1 cellular context compared by ENCODE assay signal in the genomic region with DNA sequence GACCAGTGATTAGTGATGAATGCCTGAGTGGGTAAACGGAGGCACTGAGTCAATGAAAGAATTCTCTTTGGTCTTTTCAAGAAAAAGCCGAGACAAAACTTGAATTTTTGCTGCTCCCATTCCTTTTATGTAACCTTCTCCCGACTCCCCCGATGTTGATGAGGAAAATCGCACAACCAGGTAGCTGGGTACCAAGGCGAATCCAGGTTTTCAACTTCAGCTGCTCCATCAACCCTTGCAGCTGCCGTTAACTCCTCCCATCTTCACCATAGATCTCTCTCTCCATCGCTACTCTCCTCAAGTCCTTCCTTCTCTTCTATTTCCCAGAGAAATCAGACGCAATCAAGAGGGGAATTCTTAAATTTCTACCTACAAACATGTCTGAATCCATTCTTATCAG.
TF ChIP-seq lines count a peak whose summit lies in the region.

No MANE protein-coding gene starts in this region.

TF ChIP-seq in GM12878, 131 proteins besides CTCF, POLR2A, EP300 and RAD21:
- no peak for TF ChIP-seq ZBED1 (IDR thresholded peaks at IDR 0.05; ENCODE audit: borderline replicate concordance)
- no peak for TF ChIP-seq CREB1 (IDR thresholded peaks at IDR 0.05; ENCODE audit: low read depth)
- no peak for TF ChIP-seq SIN3A (IDR thresholded peaks at IDR 0.05; ENCODE audit: low read depth, low read length)
- no peak for TF ChIP-seq BRCA1 (IDR thresholded peaks at IDR 0.05; ENCODE audit: low read depth, low read length)
- no peak for TF ChIP-seq MTA2 (IDR thresholded peaks at IDR 0.05; ENCODE audit: low read depth)
- TF ChIP-seq CEBPZ (IDR thresholded peaks at IDR 0.05; ENCODE audit: low read depth, low read length), result no peak
- no peak for TF ChIP-seq SIX5 (IDR thresholded peaks at IDR 0.05; ENCODE audit: low read depth, low read length, severe bottlenecking)
- TF ChIP-seq MTA3 (IDR thresholded peaks at IDR 0.05; ENCODE audit: borderline replicate concordance, low read length), result no peak
- TF ChIP-seq, protein P1, sequence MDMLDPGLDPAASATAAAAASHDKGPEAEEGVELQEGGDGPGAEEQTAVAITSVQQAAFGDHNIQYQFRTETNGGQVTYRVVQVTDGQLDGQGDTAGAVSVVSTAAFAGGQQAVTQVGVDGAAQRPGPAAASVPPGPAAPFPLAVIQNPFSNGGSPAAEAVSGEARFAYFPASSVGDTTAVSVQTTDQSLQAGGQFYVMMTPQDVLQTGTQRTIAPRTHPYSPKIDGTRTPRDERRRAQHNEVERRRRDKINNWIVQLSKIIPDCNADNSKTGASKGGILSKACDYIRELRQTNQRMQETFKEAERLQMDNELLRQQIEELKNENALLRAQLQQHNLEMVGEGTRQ (IDR thresholded peaks at IDR 0.05; ENCODE audit: borderline replicate concordance, low read depth, low read length), result no peak
- no peak for TF ChIP-seq GABPA (IDR thresholded peaks at IDR 0.05; ENCODE audit: low read depth)
TF ChIP-seq in GM12878: peak in this region for 0.
